ENCODE assay signal across 23 cellular contexts in the genomic region with DNA sequence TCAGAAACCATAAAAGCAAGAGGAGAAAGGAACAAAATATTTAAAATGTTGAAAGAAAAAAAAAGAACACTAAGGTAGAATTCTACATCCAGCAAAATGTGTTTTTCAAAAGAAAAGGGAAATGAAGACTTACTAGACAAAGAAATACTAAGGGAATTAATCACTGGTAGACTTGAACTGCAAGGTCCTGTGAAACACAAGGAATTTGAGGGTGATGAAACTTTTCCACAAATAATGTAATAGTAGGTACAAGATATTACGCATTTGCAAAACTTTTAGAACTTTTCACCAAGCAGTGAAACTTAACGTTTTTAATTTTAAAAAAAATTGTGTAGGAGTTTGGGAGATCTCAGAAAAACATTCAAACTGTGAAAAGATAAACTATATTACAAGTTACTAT.
"Had no signal": no experiment of that assay in that cellular context is flagged by ENCODE, and none has a peak within 500 bp of the region (broad histone marks: within the 10 kb centered on the region; RNA-seq: fewer than 3 reads in every experiment).

No MANE protein-coding gene starts in this region.

- H3K4me1 ChIP-seq: foreskin keratinocyte, gastroesophageal sphincter, heart left ventricle, neural progenitor cell, parathyroid adenoma, sigmoid colon, spleen, testis, tibial artery had no signal

- H3K79me2 ChIP-seq: parathyroid adenoma had no signal

- DNase-seq: cortex of kidney; effector memory CD8-positive, alpha-beta T cell; heart left ventricle; hippocampal formation; mesendoderm; midbrain; naive thymus-derived CD4-positive, alpha-beta T cell; right cardiac atrium; sigmoid colon; spleen; stimulated activated CD4-positive, alpha-beta T cell treated with anti-CD3 and anti-CD28 coated beads, Interleukin-4, amount 100 ng/mL, for 4 hours; stimulated activated naive CD8-positive, alpha-beta T cell treated with anti-CD3 and anti-CD28 coated beads, Interleukin-15, Interleukin-2, amounts not matched to agents 100 U/mL and 50 U/mL, for 24 hours; substantia nigra; testis; tibial artery had no signal

- H3K36me3 ChIP-seq: gastroesophageal sphincter, heart left ventricle, neural progenitor cell, sigmoid colon, spleen, tibial artery had no signal

- H2AFZ ChIP-seq: neural progenitor cell, parathyroid adenoma had no signal

- H3K4me2 ChIP-seq: neural progenitor cell had no signal

- FAIRE-seq: endometrium, islet of Langerhans had no signal

- H3K27me3 ChIP-seq: foreskin keratinocyte, gastroesophageal sphincter, heart left ventricle, neural progenitor cell, sigmoid colon, spleen, testis, tibial artery had no signal

- H3K9ac ChIP-seq: neural progenitor cell, parathyroid adenoma had no signal

- H3K9me3 ChIP-seq: gastroesophageal sphincter, heart left ventricle, sigmoid colon, testis, tibial artery had no signal

- H3K27ac ChIP-seq: foreskin keratinocyte, gastroesophageal sphincter, heart left ventricle, neural progenitor cell, parathyroid adenoma, sigmoid colon, skin epidermis, spleen, testis, tibial artery had no signal

- H3K4me3 ChIP-seq: gastroesophageal sphincter, heart left ventricle, lung, neural progenitor cell, sigmoid colon, skin epidermis, spleen, testis, tibial artery had no signal
